23 cellular contexts compared by ENCODE assay signal in genomic region chr13:61774903-61775302, GRCh38.
DNase-seq lines count a peak whose midpoint lies in the region; FAIRE-seq and TF ChIP-seq lines count a peak whose summit lies in the region.
"Had no signal": no experiment of that assay in that cellular context is flagged by ENCODE, and none has a peak within 500 bp of the region (broad histone marks: within the 10 kb centered on the region; RNA-seq: fewer than 3 reads in every experiment).

No MANE protein-coding gene starts in this region.

- no peak overlapping the region for H3K4me3 ChIP-seq in esophagus squamous epithelium
- H3K4me3 ChIP-seq: BLaER1 treated with 17β-estradiol and CSF1 and Interleukin-3, amounts not matched to agents 10 nM and 100 nM; MG63 had no signal

- intact Hi-C loops in esophagus squamous epithelium (cut with DNase I), result no loop called here

- H3K27ac ChIP-seq in temporal lobe (ENCODE audit: low read depth, low read length) (peak overlapping the region; percentile 19), esophagus squamous epithelium (no peak overlapping the region)
- H3K27ac ChIP-seq: BLaER1 treated with 17β-estradiol and CSF1 and Interleukin-3, amounts not matched to agents 10 nM and 100 nM; RWPE1 had no signal

- no peak for TF ChIP-seq CTCF in GM13976 (IDR thresholded peaks at IDR 0.05; ENCODE audit: borderline replicate concordance, control extremely low read depth, extremely low read depth, insufficient read depth, missing control alignments)
- no peak for TF ChIP-seq CTCF in esophagus squamous epithelium (IDR thresholded peaks at IDR 0.05)

- FAIRE-seq in frontal cortex (lab: Jason Lieb, UNC), result peak; percentile 93
- FAIRE-seq: D721Med had no signal

- TF ChIP-seq POLR2A in esophagus squamous epithelium (IDR thresholded peaks at IDR 0.05), result no peak

- H3K36me3 ChIP-seq in esophagus squamous epithelium, result no peaks in the 10 kb centered on the region
- H3K36me3 ChIP-seq: BLaER1 treated with 17β-estradiol and CSF1 and Interleukin-3, amounts not matched to agents 10 nM and 100 nM; MG63 had no signal

- in situ Hi-C loops in SK-MEL-5 (cut with HindIII; ENCODE audit: low pct_unique_long_range_greater_than_20kb, low sequenced_read_pairs), result no loop called here
- in situ Hi-C loops in GM13976 (cut with MboI; ENCODE audit: low sequenced_read_pairs, unreplicated experiment), result no loop called here

- H3K27me3 ChIP-seq in esophagus squamous epithelium, result no peaks in the 10 kb centered on the region
- H3K27me3 ChIP-seq: BLaER1 treated with 17β-estradiol and CSF1 and Interleukin-3, amounts not matched to agents 10 nM and 100 nM; MG63 had no signal

- no peaks in the 10 kb centered on the region for H3K9me3 ChIP-seq in esophagus squamous epithelium
- H3K9me3 ChIP-seq: BLaER1 treated with 17β-estradiol and CSF1 and Interleukin-3, amounts not matched to agents 10 nM and 100 nM; MG63 had no signal

- DNase-seq in SK-MEL-5 (ENCODE audit: low read depth, low spot score), result peak; percentile 27
- DNase-seq in frontal cortex (ENCODE audit: low spot score in 2 of 2), result peak in 1 of 2 donors; percentile 49
- peak; percentile 82 for DNase-seq in midbrain (lab: John Stamatoyannopoulos, UW)
- no peak for DNase-seq in dedifferentiated amniotic fluid mesenchymal stem cell (ENCODE audit: extremely low spot score)
- no peak for DNase-seq in GM13976 (ENCODE audit: low spot score)
- DNase-seq in esophagus squamous epithelium (lab: John Stamatoyannopoulos, UW), result no peak
- DNase-seq: ACHN; CD4-positive, alpha-beta T cell; IMR-90; KG1; MG63; NCI-H1105 treated with DMSO at 0.1 percent for 48 hours; NCI-H146; NCI-H1930; NCI-H2107; NCI-H446 treated with DMSO at 0.1 percent for 48 hours; NCI-H526; NCI-H82; SHP77 had no signal

- no peaks in the 10 kb centered on the region for H3K4me1 ChIP-seq in esophagus squamous epithelium

Comparison
In these comparisons a context has a peak if more than half of its experiments do, and no peak if none do; other contexts are left out.
1. DNase-seq: peak in SK-MEL-5 (single experiment) and midbrain (single experiment); none in dedifferentiated amniotic fluid mesenchymal stem cell (single experiment), GM13976 (single experiment) and esophagus squamous epithelium (single experiment).